In genomic region chr18:48843596-48843995, GRCh38 we compare ENCODE assay signal across 21 cellular contexts.
DNase-seq lines count a peak whose midpoint lies in the region; ATAC-seq and TF ChIP-seq lines count a peak whose summit lies in the region.
"Had no signal": no experiment of that assay in that cellular context is flagged by ENCODE, and none has a peak within 500 bp of the region (broad histone marks: within the 10 kb centered on the region; RNA-seq: fewer than 3 reads in every experiment).

No MANE protein-coding gene starts in this region.

- CTCF ChIA-PET in activated CD8-positive, alpha-beta T cell treated with anti-CD3 and anti-CD28 coated beads for 36 hours (lab: Charles Lee), result interaction anchor here (3.0 kb wide), 1 partner anchor 9 kb away, joined by 10 read pairs; no protein-coding TSS in a partner anchor
- CTCF ChIA-PET in naive thymus-derived CD4-positive, alpha-beta T cell (lab: Charles Lee), result interaction anchor here (1.2 kb wide), 1 partner anchor 67 kb away, joined by 3 read pairs; no protein-coding TSS in a partner anchor

- H3K9me3 Mint-ChIP-seq in T-helper 2 cell treated with Interferon-gamma antibody and Interleukin-4, amounts not matched to agents 5 μg/mL and 100 μg/mL, for 36 hours, result no peaks in the 10 kb centered on the region
- no peaks in the 10 kb centered on the region for H3K9me3 Mint-ChIP-seq in activated CD8-positive, alpha-beta T cell treated with anti-CD3 and anti-CD28 coated beads for 36 hours
- peaks cover 0 to 10% (median 0%) of the 10 kb centered on the region in 11 donors for H3K9me3 Mint-ChIP-seq in naive thymus-derived CD4-positive, alpha-beta T cell

- H3K9ac ChIP-seq in BLaER1 (peak overlapping the region; percentile 77), GM23248 (no peak overlapping the region)
- H3K9ac ChIP-seq: KMS-11 had no signal

- 96 to 99% methylated on average over 4 of the region's 4 CpGs for WGBS in GM23248 (ENCODE audit: low coverage in 1 of 2, low lambda C conversion rate in 2 of 2, missing lambda C conversion rate in 2 of 2), 2 experiments

- intact Hi-C loops in activated CD8-positive, alpha-beta T cell treated with anti-CD3 and anti-CD28 coated beads for 36 hours (cut with micrococcal nuclease), result no loop called here
- intact Hi-C loops in naive thymus-derived CD4-positive, alpha-beta T cell (cut with micrococcal nuclease), result loop anchor here in 1 of 2 donors (5.0 to 10.0 kb wide), 2 partner anchors 911 to 1441 kb away; partner anchors contain the start of genes CXXC1, MBD1 and SMAD2

- no peak overlapping the region for H3K4me3 Mint-ChIP-seq in T-helper 2 cell treated with Interferon-gamma antibody and Interleukin-4, amounts not matched to agents 5 μg/mL and 100 μg/mL, for 36 hours
- H3K4me3 Mint-ChIP-seq in activated CD8-positive, alpha-beta T cell treated with anti-CD3 and anti-CD28 coated beads for 36 hours, result no peak overlapping the region
- peak overlapping the region in 9 of 10 donors; percentile 7 to 78 (median 25) for H3K4me3 Mint-ChIP-seq in naive thymus-derived CD4-positive, alpha-beta T cell

- in situ Hi-C loops in GM23248 (cut with MboI), result no loop called here

- 0 out of 2 replicates have a peak, but pooled peaks cover 5% of the 10 kb centered on the region for H3K79me2 ChIP-seq in GM23248 (ENCODE audit: insufficient read depth)

- H4K20me1 ChIP-seq in BLaER1, result no peaks in the 10 kb centered on the region
- H4K20me1 ChIP-seq in GM23248 (ENCODE audit: insufficient read depth), result no peaks in the 10 kb centered on the region

- POLR2A ChIA-PET in activated CD8-positive, alpha-beta T cell treated with anti-CD3 and anti-CD28 coated beads for 36 hours (lab: Charles Lee), result interaction anchor here (0.6 to 2.3 kb wide), 3 partner anchors 9 to 324 kb away, joined by 3 to 10 read pairs (median 6); no protein-coding TSS in a partner anchor
- POLR2A ChIA-PET in naive thymus-derived CD4-positive, alpha-beta T cell (lab: Charles Lee), result interaction anchor here (0.6 to 2.8 kb wide), 6 partner anchors 10 to 274 kb away, joined by 3 to 8 read pairs (median 4); no protein-coding TSS in a partner anchor

- no peak overlapping the region for H2AFZ ChIP-seq in GM23248

- H3K9me3 ChIP-seq in BLaER1 (no peaks in the 10 kb centered on the region), GM23248 (ENCODE audit: low read depth) (no peaks in the 10 kb centered on the region)
- H3K9me3 ChIP-seq in naive thymus-derived CD4-positive, alpha-beta T cell (ENCODE audit: control insufficient read depth in 2 of 3, low read length in 3 of 3), result no peaks in the 10 kb centered on the region
- H3K9me3 ChIP-seq: right atrium auricular region, uterus had no signal

- H3K36me3 ChIP-seq in BLaER1, result no peaks in the 10 kb centered on the region
- no peaks in the 10 kb centered on the region for H3K36me3 ChIP-seq in naive thymus-derived CD4-positive, alpha-beta T cell (ENCODE audit: control insufficient read depth in 2 of 3, insufficient read depth in 3 of 3, low read length in 3 of 3)
- no peaks in the 10 kb centered on the region for H3K36me3 ChIP-seq in GM23248 (ENCODE audit: low read depth)
- H3K36me3 ChIP-seq: right atrium auricular region, uterus had no signal

- peak overlapping the region; percentile 94 for H3K27ac ChIP-seq in BLaER1
- H3K27ac ChIP-seq in naive thymus-derived CD4-positive, alpha-beta T cell (ENCODE audit: low read depth, low read length), result no peak overlapping the region
- no peak overlapping the region for H3K27ac ChIP-seq in GM23248
- H3K27ac ChIP-seq: KMS-11 had no signal

- no peak for TF ChIP-seq CTCF in activated CD8-positive, alpha-beta T cell treated with anti-CD3 and anti-CD28 coated beads for 36 hours (IDR thresholded peaks at IDR 0.05)
- TF ChIP-seq CTCF in GM10266 (IDR thresholded peaks at IDR 0.05; ENCODE audit: control insufficient read depth, insufficient read depth, low read depth, missing control alignments), result no peak

- ATAC-seq in activated CD8-positive, alpha-beta T cell treated with anti-CD3 and anti-CD28 coated beads for 36 hours, result no peak
- ATAC-seq in naive thymus-derived CD4-positive, alpha-beta T cell, result no peak
- no peak for ATAC-seq in HG03196 (IDR thresholded peaks at IDR 0.05; ENCODE audit: unreplicated experiment)
- ATAC-seq: activated CD4-positive, CD25-positive, alpha-beta regulatory T cell treated with anti-CD3 and anti-CD28 coated beads, Interleukin-2, amount 50 U/mL, for 24 hours; HCT116 had no signal

- peak overlapping the region; percentile 94 for H3K4me2 ChIP-seq in BLaER1
- H3K4me2 ChIP-seq in GM23248 (ENCODE audit: unreplicated experiment), result no peak overlapping the region
- H3K4me2 ChIP-seq: KMS-11 had no signal

- peak overlapping the region; percentile 58 for H3K27ac Mint-ChIP-seq in T-helper 2 cell treated with Interferon-gamma antibody and Interleukin-4, amounts not matched to agents 5 μg/mL and 100 μg/mL, for 36 hours
- H3K27ac Mint-ChIP-seq in activated CD8-positive, alpha-beta T cell treated with anti-CD3 and anti-CD28 coated beads for 36 hours, result peak overlapping the region; percentile 28
- peak overlapping the region; percentile 15 to 95 (median 84) for H3K27ac Mint-ChIP-seq in naive thymus-derived CD4-positive, alpha-beta T cell
- H3K27ac Mint-ChIP-seq: B cell had no signal

- DNase-seq in T-helper 2 cell treated with Interferon-gamma antibody and Interleukin-4, amounts not matched to agents 5 μg/mL and 100 μg/mL, for 36 hours (ENCODE audit: low spot score), result no peak
- no peak for DNase-seq in T-helper 2 cell
- DNase-seq in activated CD8-positive, alpha-beta T cell treated with anti-CD3 and anti-CD28 coated beads for 36 hours, result no peak
- no peak for DNase-seq in naive thymus-derived CD4-positive, alpha-beta T cell
- no peak for DNase-seq in GM23248
- DNase-seq in GM10266 (ENCODE audit: extremely low spot score), result no peak
- DNase-seq: NCI-H187; NCI-H2227 treated with DMSO at 0.1 percent for 48 hours; NCI-H774; occipital lobe; SIG-M5; stimulated activated CD8-positive, alpha-beta memory T cell treated with anti-CD3 and anti-CD28 coated beads, Interleukin-4, amount 100 ng/mL, for 48 hours; uterus had no signal

- peaks cover 41% of the 10 kb centered on the region for H3K4me1 Mint-ChIP-seq in T-helper 2 cell treated with Interferon-gamma antibody and Interleukin-4, amounts not matched to agents 5 μg/mL and 100 μg/mL, for 36 hours (ENCODE audit: low read depth)
- peaks cover 61% of the 10 kb centered on the region for H3K4me1 Mint-ChIP-seq in activated CD8-positive, alpha-beta T cell treated with anti-CD3 and anti-CD28 coated beads for 36 hours (ENCODE audit: low read depth)
- peaks cover 47 to 81% (median 64%) of the 10 kb centered on the region in 7 donors for H3K4me1 Mint-ChIP-seq in naive thymus-derived CD4-positive, alpha-beta T cell

- H3K27me3 ChIP-seq in BLaER1, result no peaks in the 10 kb centered on the region
- no peaks in the 10 kb centered on the region for H3K27me3 ChIP-seq in naive thymus-derived CD4-positive, alpha-beta T cell (ENCODE audit: control insufficient read depth in 2 of 2, insufficient read depth in 2 of 2, low read length in 2 of 2)
- no peaks in the 10 kb centered on the region for H3K27me3 ChIP-seq in GM23248 (replicated peaks; ENCODE audit: insufficient read depth)
- H3K27me3 ChIP-seq: right atrium auricular region, uterus had no signal

- peaks cover 19% of the 10 kb centered on the region for H3F3A ChIP-seq in GM23248 (ENCODE audit: insufficient read depth)

- H3K36me3 Mint-ChIP-seq in T-helper 2 cell treated with Interferon-gamma antibody and Interleukin-4, amounts not matched to agents 5 μg/mL and 100 μg/mL, for 36 hours (ENCODE audit: low read depth), result no peaks in the 10 kb centered on the region
- no peaks in the 10 kb centered on the region for H3K36me3 Mint-ChIP-seq in activated CD8-positive, alpha-beta T cell treated with anti-CD3 and anti-CD28 coated beads for 36 hours (ENCODE audit: low read depth)
- peaks cover 0 to 6% (median 0%) of the 10 kb centered on the region in 5 donors for H3K36me3 Mint-ChIP-seq in naive thymus-derived CD4-positive, alpha-beta T cell
- H3K36me3 Mint-ChIP-seq: activated naive CD4-positive, alpha-beta T cell treated with anti-CD3 and anti-CD28 coated beads, Interleukin-2, amount 50 U/mL, for 72 hours had no signal

- H3K4me3 ChIP-seq in BLaER1, result peak overlapping the region; percentile 51
- no peak overlapping the region for H3K4me3 ChIP-seq in naive thymus-derived CD4-positive, alpha-beta T cell (ENCODE audit: low read length)
- H3K4me3 ChIP-seq in GM23248, result no peak overlapping the region
- H3K4me3 ChIP-seq: right atrium auricular region, uterus had no signal

- H3K9me2 ChIP-seq in GM23248 (ENCODE audit: insufficient read depth), result no peaks in the 10 kb centered on the region

- H3K27me3 Mint-ChIP-seq in T-helper 2 cell treated with Interferon-gamma antibody and Interleukin-4, amounts not matched to agents 5 μg/mL and 100 μg/mL, for 36 hours (ENCODE audit: low read depth), result peaks cover 7% of the 10 kb centered on the region
- H3K27me3 Mint-ChIP-seq in activated CD8-positive, alpha-beta T cell treated with anti-CD3 and anti-CD28 coated beads for 36 hours, result no peaks in the 10 kb centered on the region
- no peaks in the 10 kb centered on the region for H3K27me3 Mint-ChIP-seq in naive thymus-derived CD4-positive, alpha-beta T cell
- H3K27me3 Mint-ChIP-seq: B cell had no signal

- peaks cover 81% of the 10 kb centered on the region for H3K4me1 ChIP-seq in BLaER1
- H3K4me1 ChIP-seq in naive thymus-derived CD4-positive, alpha-beta T cell (ENCODE audit: control insufficient read depth in 2 of 2, insufficient read depth in 2 of 2, low read length in 2 of 2), result peaks cover 52 to 63% of the 10 kb centered on the region in 2 donors
- peaks cover 26% of the 10 kb centered on the region for H3K4me1 ChIP-seq in GM23248 (ENCODE audit: insufficient read depth)

Comparison
In these comparisons a context has a peak if more than half of its experiments do, and no peak if none do; other contexts are left out.
1. H3K27ac Mint-ChIP-seq: peak in every context shown above with its lines; median percentile 84 in naive thymus-derived CD4-positive, alpha-beta T cell; 58 in T-helper 2 cell treated with Interferon-gamma antibody and Interleukin-4, amounts not matched to agents 5 μg/mL and 100 μg/mL, for 36 hours; 28 in activated CD8-positive, alpha-beta T cell treated with anti-CD3 and anti-CD28 coated beads for 36 hours.
2. H3K4me3 Mint-ChIP-seq: peak in naive thymus-derived CD4-positive, alpha-beta T cell (9 of 10); none in T-helper 2 cell treated with Interferon-gamma antibody and Interleukin-4, amounts not matched to agents 5 μg/mL and 100 μg/mL, for 36 hours (single experiment) and activated CD8-positive, alpha-beta T cell treated with anti-CD3 and anti-CD28 coated beads for 36 hours (single experiment).